8 cellular contexts compared by ENCODE assay signal in genomic region chrX:7927259-7928167, GRCh38. TPM values are rescaled to one million over a fixed set of nuclear protein-coding genes. Genes with fewer than 3 reads are reported as not detected.
DNase-seq lines count a peak whose midpoint lies in the region; ATAC-seq and TF ChIP-seq lines count a peak whose summit lies in the region.

TSS of gene PNPLA4 (minus strand) at chrX:7927413. CDS start at chrX:7926119, 1,294 bp downstream.

- peak within 1 kb of the TSS; percentile 89 for H3K4me3 Mint-ChIP-seq in activated T-cell treated with anti-CD3 and anti-CD28 coated beads, Interleukin-2, amount 50 U/mL, for 4 hours

- peak; percentile 85 for DNase-seq in activated T-cell treated with anti-CD3 and anti-CD28 coated beads, Interleukin-2, amount 50 U/mL, for 4 hours
- peak; percentile 55 to 77 for DNase-seq in stimulated activated CD8-positive, alpha-beta memory T cell treated with anti-CD3 and anti-CD28 coated beads, Interleukin-7, amount 100 ng/mL, for 1 hour (ENCODE audit: low read depth in 2 of 2)

- H4K20me1 ChIP-seq in OCI-LY1 (ENCODE audit: insufficient read depth, low read length), result no peaks in the 10 kb centered on the region

- no peaks in the 10 kb centered on the region for H3F3A ChIP-seq in OCI-LY1 (ENCODE audit: insufficient read depth, low read length)

- H3K9ac ChIP-seq in OCI-LY1 (ENCODE audit: low read length), result peak within 1 kb of the TSS; percentile 78
- H3K9ac ChIP-seq in muscle layer of colon (ENCODE audit: low read length), result no peak within 1 kb of the TSS

- H3K36me3 Mint-ChIP-seq in activated T-cell treated with anti-CD3 and anti-CD28 coated beads, Interleukin-2, amount 50 U/mL, for 4 hours (ENCODE audit: insufficient read depth), result peaks cover 5% of the 10 kb centered on the region

- H2AFZ ChIP-seq in OCI-LY1 (ENCODE audit: low read length), result no peak within 1 kb of the TSS

- H3K4me1 Mint-ChIP-seq in activated T-cell treated with anti-CD3 and anti-CD28 coated beads, Interleukin-2, amount 50 U/mL, for 4 hours (ENCODE audit: low read depth), result peaks cover 7% of the 10 kb centered on the region

- H3K27me3 Mint-ChIP-seq in activated T-cell treated with anti-CD3 and anti-CD28 coated beads, Interleukin-2, amount 50 U/mL, for 4 hours (ENCODE audit: low read depth), result peaks cover 2% of the 10 kb centered on the region

- peak within 1 kb of the TSS; percentile 83 for H3K4me2 ChIP-seq in OCI-LY1 (ENCODE audit: low read length)

- TF ChIP-seq CTCF in 22Rv1 (IDR thresholded peaks at IDR 0.05) (peak; percentile 54), OCI-LY1 (IDR thresholded peaks at IDR 0.05; ENCODE audit: low read length) (no peak)

- H3K4me3 ChIP-seq in OCI-LY1 (ENCODE audit: low read depth, low read length, poor library complexity, severe bottlenecking) (peak within 1 kb of the TSS; percentile 71), muscle layer of colon (ENCODE audit: low read depth in 1 of 2, low read length in 2 of 2) (peak within 1 kb of the TSS; percentile 58 to 91)

- H3K4me1 ChIP-seq in OCI-LY1 (ENCODE audit: insufficient read depth, low read length, severe bottlenecking), result peaks cover 28% of the 10 kb centered on the region
- peaks cover 6% of the 10 kb centered on the region for H3K4me1 ChIP-seq in muscle layer of colon (ENCODE audit: insufficient read depth, low read length)

- H3K9me3 ChIP-seq in OCI-LY1 (ENCODE audit: low read length) (no peaks in the 10 kb centered on the region), muscle layer of colon (ENCODE audit: low read length) (no peaks in the 10 kb centered on the region)

- H3K79me2 ChIP-seq in OCI-LY1 (ENCODE audit: insufficient read depth, low read length), result no peaks in the 10 kb centered on the region

- H3K36me3 ChIP-seq in OCI-LY1 (ENCODE audit: insufficient read depth, low read length), result no peaks in the 10 kb centered on the region
- H3K36me3 ChIP-seq in muscle layer of colon (ENCODE audit: insufficient read depth, low read length), result no peaks in the 10 kb centered on the region

- ATAC-seq in GM18861 (IDR thresholded peaks at IDR 0.05; ENCODE audit: unreplicated experiment) (peak; percentile 90), HG03097 (IDR thresholded peaks at IDR 0.05; ENCODE audit: low FRiP score, unreplicated experiment) (peak; percentile 94), esophagus mucosa (peak; percentile 99)
- ATAC-seq in activated T-cell treated with anti-CD3 and anti-CD28 coated beads, Interleukin-2, amount 50 U/mL, for 4 hours, result peak; percentile 95 to 97

- H3K27ac ChIP-seq in 22Rv1, result peak within 1 kb of the TSS; percentile 73
- H3K27ac ChIP-seq in OCI-LY1 (ENCODE audit: low read depth, low read length, poor library complexity, severe bottlenecking), result peak within 1 kb of the TSS; percentile 75
- H3K27ac ChIP-seq in muscle layer of colon (ENCODE audit: low read depth, low read length), result no peak within 1 kb of the TSS

- no peaks in the 10 kb centered on the region for H3K27me3 ChIP-seq in OCI-LY1 (ENCODE audit: insufficient read depth, low read length)
- no peaks in the 10 kb centered on the region for H3K27me3 ChIP-seq in muscle layer of colon (ENCODE audit: control insufficient read depth in 1 of 2, insufficient read depth in 2 of 2, low read length in 2 of 2)

- no peaks in the 10 kb centered on the region for H3K9me3 Mint-ChIP-seq in activated T-cell treated with anti-CD3 and anti-CD28 coated beads, Interleukin-2, amount 50 U/mL, for 4 hours

- no peaks in the 10 kb centered on the region for H3K9me2 ChIP-seq in OCI-LY1 (ENCODE audit: low read depth, low read length)

RNA-seq across cellular contexts. Expression of gene PNPLA4, which starts in this region (rescaled TPM):
- total RNA-seq in activated T-cell treated with anti-CD3 and anti-CD28 coated beads, Interleukin-2, amount 50 U/mL, for 4 hours, result 10 to 100 TPM in 1 of 3 donors, 1 to 10 TPM in 2; 4.5 to 12.4 (median 7.9) TPM
- total RNA-seq in esophagus mucosa, result 36.0 TPM
